2 cellular contexts compared by ENCODE assay signal in genomic region chr1:6614019-6614952, GRCh38.
TF ChIP-seq lines count a peak whose summit lies in the region.

No MANE protein-coding gene starts in this region.

TF ChIP-seq in GM23338, 12 proteins besides CTCF, POLR2A, EP300 and RAD21:
- no peak for TF ChIP-seq ZNF114 (CRISPR knock-in tag; IDR thresholded peaks at IDR 0.05)
- no peak for TF ChIP-seq NANOG (IDR thresholded peaks at IDR 0.05; ENCODE audit: borderline replicate concordance)
- TF ChIP-seq EZH2phosphoT487 (IDR thresholded peaks at IDR 0.05; ENCODE audit: unreplicated experiment), result no peak
- no peak for TF ChIP-seq POLR2AphosphoS5 (IDR thresholded peaks at IDR 0.05; ENCODE audit: low read depth)
- no peak for TF ChIP-seq ETS1 (IDR thresholded peaks at IDR 0.05)
- no peak for TF ChIP-seq REST (IDR thresholded peaks at IDR 0.05; ENCODE audit: unreplicated experiment)
- TF ChIP-seq EZH2 (IDR thresholded peaks at IDR 0.05; ENCODE audit: low read depth, unreplicated experiment), result no peak
- TF ChIP-seq JUNB (IDR thresholded peaks at IDR 0.05; ENCODE audit: unreplicated experiment), result no peak
- no peak for TF ChIP-seq STAT1 (IDR thresholded peaks at IDR 0.05; ENCODE audit: unreplicated experiment)
- no peak for TF ChIP-seq ZNF331 (CRISPR knock-in tag; IDR thresholded peaks at IDR 0.05; ENCODE audit: low read depth)
- TF ChIP-seq ZNF462 (CRISPR knock-in tag; IDR thresholded peaks at IDR 0.05), result no peak
TF ChIP-seq in GM23338: peak in this region for 0.

TF ChIP-seq in HepG2, 621 proteins besides CTCF, POLR2A, EP300 and RAD21:
- TF ChIP-seq ZBTB10 (CRISPR knock-in tag; IDR thresholded peaks at IDR 0.05; ENCODE audit: borderline replicate concordance), result 0 out of 2 replicates have a peak, but pooled peaks have one; percentile 13
- 0 out of 2 replicates have a peak, but pooled peaks have one; percentile 25 for TF ChIP-seq CCDC6 (CRISPR knock-in tag; IDR thresholded peaks at IDR 0.05)
- TF ChIP-seq RBFOX2 (IDR thresholded peaks at IDR 0.05; ENCODE audit: low read depth, low read length), result 0 out of 2 replicates have a peak, but pooled peaks have one; percentile 9
- TF ChIP-seq RNF2 (conservative IDR thresholded peaks at IDR 0.05; ENCODE audit: low read depth), result no peak
- TF ChIP-seq ZFX (CRISPR knock-in tag; IDR thresholded peaks at IDR 0.05; ENCODE audit: low read depth), result peak; percentile 15
- TF ChIP-seq PATZ1 (CRISPR knock-in tag; IDR thresholded peaks at IDR 0.05), result peak; percentile 77; the same call in 1 of the 2 replicates
- TF ChIP-seq CC2D1A (CRISPR knock-in tag; IDR thresholded peaks at IDR 0.05), result no peak
- TF ChIP-seq MAX (IDR thresholded peaks at IDR 0.05), result 0 out of 2 replicates have a peak, but pooled peaks have one; percentile 13
- TF ChIP-seq BRCA1 (CRISPR knock-in tag; IDR thresholded peaks at IDR 0.05), result no peak
- TF ChIP-seq ZNF543 (CRISPR knock-in tag; IDR thresholded peaks at IDR 0.05), result 0 out of 2 replicates have a peak, but pooled peaks have one; percentile 12
- peak; percentile 59; the same call in 1 of the 2 replicates for TF ChIP-seq BCL6 (CRISPR knock-in tag; IDR thresholded peaks at IDR 0.05)
- TF ChIP-seq ZBTB2 (CRISPR knock-in tag; IDR thresholded peaks at IDR 0.05; ENCODE audit: low read depth), result peak; percentile 71
- peak; percentile 61; the same call in 1 of the 2 replicates for TF ChIP-seq ZNF281 (CRISPR knock-in tag; IDR thresholded peaks at IDR 0.05; ENCODE audit: borderline replicate concordance)
- TF ChIP-seq MTF2 (CRISPR knock-in tag; IDR thresholded peaks at IDR 0.05; ENCODE audit: borderline replicate concordance), result peak; percentile 16; the same call in 1 of the 2 replicates
- peak; percentile 57; the same call in 1 of the 2 replicates for TF ChIP-seq ZNF446 (CRISPR knock-in tag; IDR thresholded peaks at IDR 0.05)
